Comparison of ENCODE assay signal across 6 cellular contexts in the genomic region with DNA sequence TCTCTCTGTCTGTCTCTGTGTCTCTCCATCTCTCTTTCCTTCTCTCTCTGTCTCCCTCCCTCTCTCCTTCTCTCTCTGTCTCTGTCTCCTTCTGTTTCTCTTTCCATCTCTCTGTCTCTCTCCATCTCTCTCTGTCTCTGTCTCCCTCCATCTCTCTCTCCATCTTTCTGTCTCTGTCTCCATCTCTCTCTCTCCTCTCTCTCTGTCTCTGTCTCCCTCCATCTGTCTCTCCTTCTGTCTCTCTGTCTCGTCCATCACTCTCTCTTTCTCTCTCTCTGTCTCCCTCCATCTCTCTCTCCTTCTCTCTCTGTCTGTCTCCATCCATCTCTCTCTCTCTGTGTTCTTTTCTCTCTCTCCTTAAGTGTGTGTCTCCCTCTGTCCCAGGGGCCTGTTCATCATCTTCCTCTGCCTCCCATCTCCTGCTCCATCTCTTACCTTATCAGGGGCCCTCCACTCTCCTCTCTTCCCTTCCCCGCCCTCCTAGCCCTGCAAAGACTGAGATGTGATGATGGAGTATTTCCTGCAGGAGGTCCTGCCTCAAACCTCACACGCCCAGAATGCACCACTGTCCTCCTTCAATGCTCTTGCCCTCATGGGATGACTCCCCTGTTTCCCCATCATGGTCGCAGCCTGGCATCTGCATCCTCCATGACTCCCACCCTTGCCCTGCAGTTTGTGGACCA.
"Had no signal": no experiment of that assay in that cellular context is flagged by ENCODE, and none has a peak within 500 bp of the region (broad histone marks: within the 10 kb centered on the region; RNA-seq: fewer than 3 reads in every experiment).

No MANE protein-coding gene starts in this region.

- DNase-seq: H9, HCEC 1CT, HFFc6, KG1 had no signal

- H2AFZ ChIP-seq: GM23338 had no signal

- H3K4me3 ChIP-seq: GM23338, K562 had no signal

- H3K4me2 ChIP-seq: GM23338 had no signal

- ATAC-seq: GM23338, K562 had no signal
